13 cellular contexts compared by ENCODE assay signal in genomic region chr17:66420961-66421371, GRCh38.
A peak's percentile ranks its signal among the peaks of the same experiment; 100 is the strongest.
DNase-seq lines count a peak whose midpoint lies in the region; ATAC-seq and TF ChIP-seq lines count a peak whose summit lies in the region.
"Had no signal": no experiment of that assay in that cellular context is flagged by ENCODE, and none has a peak within 500 bp of the region (broad histone marks: within the 10 kb centered on the region; RNA-seq: fewer than 3 reads in every experiment).

No MANE protein-coding gene starts in this region.

- H2AFZ ChIP-seq in PC-3 (ENCODE audit: low read length) (no peak overlapping the region), H9 (ENCODE audit: low read length) (no peak overlapping the region)

- H3K79me2 ChIP-seq in PC-3 (ENCODE audit: low read length): peaks cover 21% of the 10 kb centered on the region
- no peaks in the 10 kb centered on the region; the same call in 1 of the 2 replicates for H3K79me2 ChIP-seq in H9 (ENCODE audit: insufficient read depth, low read length)

- BruUV-seq in PC-3 (replicated peaks; lab: Mats Ljungman, UMichigan): no TSS peak

- H2BK5ac ChIP-seq in H9 (ENCODE audit: insufficient read length, low read length): no peak overlapping the region

- no peaks in the 10 kb centered on the region for H3K27me3 Mint-ChIP-seq in activated T-cell treated with anti-CD3 and anti-CD28 coated beads, Interleukin-2, amount 50 U/mL, for 4 hours (ENCODE audit: low read depth)
- H3K27me3 Mint-ChIP-seq in H9 (ENCODE audit: low read depth): no peaks in the 10 kb centered on the region

- no peak for DNase-seq in activated T-cell treated with anti-CD3 and anti-CD28 coated beads, Interleukin-2, amount 50 U/mL, for 4 hours
- no peak for DNase-seq in activated T-cell treated with anti-CD3 and anti-CD28 coated beads, Interleukin-2, amount 50 U/mL, for 1 hour
- DNase-seq in PC-3 (peak; percentile 25), fibroblast of mammary gland (ENCODE audit: low read depth) (peak; percentile 91), H9 (no peak)
- no peak for DNase-seq in stimulated activated effector memory CD8-positive, alpha-beta T cell treated with anti-CD3 and anti-CD28 coated beads, Interleukin-12 subunit alpha, Interleukin-12 subunit beta, amount 100 ng/mL, for 72 hours (ENCODE audit: low spot score in 2 of 2)
- no peak for DNase-seq in activated CD4-positive, CD25-positive, alpha-beta regulatory T cell treated with anti-CD3 and anti-CD28 coated beads, Interleukin-2, amount 50 U/mL, for 72 hours
- DNase-seq: caudate nucleus, hippocampal formation, NCI-H526 treated with DMSO at 0.1 percent for 48 hours had no signal

- H3K9me3 ChIP-seq in PC-3 (ENCODE audit: low read length) (no peaks in the 10 kb centered on the region), H9 (ENCODE audit: control insufficient read depth, low read depth, low read length) (no peaks in the 10 kb centered on the region)

- CTCF ChIA-PET in PC-3 (lab: Charles Lee): no interaction called here

- H2BK120ac ChIP-seq in H9 (ENCODE audit: low read depth, low read length, poor library complexity, severe bottlenecking): no peak overlapping the region

- H3K14ac ChIP-seq in H9 (ENCODE audit: insufficient read depth, low read length): no peak overlapping the region

- no peaks in the 10 kb centered on the region for H3K27me3 ChIP-seq in PC-3 (ENCODE audit: low read length)
- no peaks in the 10 kb centered on the region for H3K27me3 ChIP-seq in H9 (ENCODE audit: insufficient read depth, low read length)
- H3K27me3 ChIP-seq: BLaER1 had no signal

- H3K56ac ChIP-seq in H9 (ENCODE audit: insufficient read length, low read depth, low read length): no peak overlapping the region

- no peaks in the 10 kb centered on the region for H3K23me2 ChIP-seq in H9 (ENCODE audit: insufficient read length, low read depth, low read length, poor library complexity, severe bottlenecking)

- no peaks in the 10 kb centered on the region for H3K36me3 Mint-ChIP-seq in activated T-cell treated with anti-CD3 and anti-CD28 coated beads, Interleukin-2, amount 50 U/mL, for 4 hours (ENCODE audit: insufficient read depth)
- peaks cover 6% of the 10 kb centered on the region for H3K36me3 Mint-ChIP-seq in stimulated activated effector memory CD8-positive, alpha-beta T cell treated with anti-CD3 and anti-CD28 coated beads, Interleukin-12 subunit alpha, Interleukin-12 subunit beta, amount 100 ng/mL, for 72 hours
- H3K36me3 Mint-ChIP-seq in H9 (ENCODE audit: insufficient read depth in 1 of 3, low read depth in 3 of 3): no peaks in the 10 kb centered on the region

- no peaks in the 10 kb centered on the region for H3K9me3 Mint-ChIP-seq in activated T-cell treated with anti-CD3 and anti-CD28 coated beads, Interleukin-2, amount 50 U/mL, for 4 hours
- H3K9me3 Mint-ChIP-seq in stimulated activated effector memory CD8-positive, alpha-beta T cell treated with anti-CD3 and anti-CD28 coated beads, Interleukin-12 subunit alpha, Interleukin-12 subunit beta, amount 100 ng/mL, for 72 hours: no peaks in the 10 kb centered on the region
- no peaks in the 10 kb centered on the region for H3K9me3 Mint-ChIP-seq in H9

- no peak overlapping the region for H4K91ac ChIP-seq in H9 (ENCODE audit: insufficient read length, low read depth, low read length)

- ATAC-seq in activated T-cell treated with anti-CD3 and anti-CD28 coated beads, Interleukin-2, amount 50 U/mL, for 4 hours: peak; percentile 41 to 51
- ATAC-seq in PC-3 (no peak), GM21576 (IDR thresholded peaks at IDR 0.05; ENCODE audit: unreplicated experiment) (no peak)
- peak; percentile 67 for ATAC-seq in stimulated activated effector memory CD8-positive, alpha-beta T cell treated with anti-CD3 and anti-CD28 coated beads, Interleukin-12 subunit alpha, Interleukin-12 subunit beta, amount 100 ng/mL, for 72 hours

- no peak overlapping the region for H3T11ph ChIP-seq in H9 (ENCODE audit: low read length)

- H3K4me1 ChIP-seq in PC-3 (ENCODE audit: insufficient read depth, low read length): peaks cover 13% of the 10 kb centered on the region
- H3K4me1 ChIP-seq in H9 (ENCODE audit: insufficient read depth, low read length): peaks cover 3% of the 10 kb centered on the region; the same call in 1 of the 2 replicates

- H3K9ac ChIP-seq in PC-3 (ENCODE audit: low read length) (no peak overlapping the region), H9 (ENCODE audit: extremely low read depth, insufficient read length, low read length) (no peak overlapping the region)
- H3K9ac ChIP-seq: BLaER1 had no signal

- H3K27ac Mint-ChIP-seq in stimulated activated effector memory CD8-positive, alpha-beta T cell treated with anti-CD3 and anti-CD28 coated beads, Interleukin-12 subunit alpha, Interleukin-12 subunit beta, amount 100 ng/mL, for 72 hours: peak overlapping the region; percentile 23
- H3K27ac Mint-ChIP-seq in H9: peak overlapping the region in 1 of 3 experiments; percentile 76; a peak in 3 of 7 replicates

- H3F3A ChIP-seq in PC-3 (ENCODE audit: low read length, unreplicated experiment): no peaks in the 10 kb centered on the region

- no CpG with 5 or more reads among the region's 3 CpGs for WGBS in H9 (ENCODE audit: extremely low coverage, insufficient read length, low lambda C conversion rate)

- H3K36me3 ChIP-seq in PC-3 (ENCODE audit: low read depth, low read length): no peaks in the 10 kb centered on the region
- H3K36me3 ChIP-seq: BLaER1 had no signal

- H2BK15ac ChIP-seq in H9 (ENCODE audit: low read depth, low read length): no peak overlapping the region

- no peak overlapping the region for H2BK20ac ChIP-seq in H9 (ENCODE audit: low read depth, low read length, poor library complexity, severe bottlenecking)

- H3K4me3 Mint-ChIP-seq in activated T-cell treated with anti-CD3 and anti-CD28 coated beads, Interleukin-2, amount 50 U/mL, for 4 hours: no peak overlapping the region
- no peak overlapping the region for H3K4me3 Mint-ChIP-seq in stimulated activated effector memory CD8-positive, alpha-beta T cell treated with anti-CD3 and anti-CD28 coated beads, Interleukin-12 subunit alpha, Interleukin-12 subunit beta, amount 100 ng/mL, for 72 hours
- no peak overlapping the region for H3K4me3 Mint-ChIP-seq in H9

- H3K4me1 Mint-ChIP-seq in activated T-cell treated with anti-CD3 and anti-CD28 coated beads, Interleukin-2, amount 50 U/mL, for 4 hours (ENCODE audit: low read depth): peaks cover 67% of the 10 kb centered on the region
- peaks cover 34% of the 10 kb centered on the region for H3K4me1 Mint-ChIP-seq in stimulated activated effector memory CD8-positive, alpha-beta T cell treated with anti-CD3 and anti-CD28 coated beads, Interleukin-12 subunit alpha, Interleukin-12 subunit beta, amount 100 ng/mL, for 72 hours
- peaks cover 31 to 43% of the 10 kb centered on the region in 2 experiments for H3K4me1 Mint-ChIP-seq in H9

- H3K23ac ChIP-seq in H9 (ENCODE audit: insufficient read length, low read depth, low read length): no peak overlapping the region

- no peak overlapping the region for H4K8ac ChIP-seq in H9 (replicated peaks; ENCODE audit: insufficient read length, low read depth, low read length)

- intact Hi-C loops in PC-3 (cut with micrococcal nuclease): no loop called here

- no peaks in the 10 kb centered on the region for H3K79me1 ChIP-seq in H9 (ENCODE audit: insufficient read depth, low read depth, low read length, poor library complexity, severe bottlenecking)

- H3K4ac ChIP-seq in H9 (ENCODE audit: low read depth, low read length): no peak overlapping the region

- no peak overlapping the region for H4K5ac ChIP-seq in H9 (ENCODE audit: insufficient read length, low read depth, low read length)

- H3K4me2 ChIP-seq in PC-3 (ENCODE audit: low read length): no peak overlapping the region
- H3K4me2 ChIP-seq in H9 (ENCODE audit: insufficient read depth, insufficient read length, low read length): no peak overlapping the region
- H3K4me2 ChIP-seq: BLaER1 had no signal

- H3K27ac ChIP-seq in PC-3 (ENCODE audit: low read length) (no peak overlapping the region), H9 (ENCODE audit: insufficient read length, low read depth, low read length) (no peak overlapping the region)
- H3K27ac ChIP-seq: BLaER1, VCaP had no signal

- H3K4me3 ChIP-seq in PC-3 (ENCODE audit: low read length) (no peak overlapping the region), fibroblast of mammary gland (ENCODE audit: control insufficient read depth, low read depth, low read length) (no peak overlapping the region)
- H3K4me3 ChIP-seq: BLaER1 had no signal

- POLR2A ChIA-PET in PC-3 (lab: Charles Lee; ENCODE audit: unreplicated experiment): no interaction called here

- no peak overlapping the region for H3K18ac ChIP-seq in H9 (ENCODE audit: insufficient read length, low read depth, low read length)

- H2BK12ac ChIP-seq in H9 (ENCODE audit: insufficient read length, low read depth, low read length): no peak overlapping the region

- H3K9me2 ChIP-seq in PC-3 (replicated peaks; ENCODE audit: low read length): no peaks in the 10 kb centered on the region

- no peak for TF ChIP-seq CTCF in PC-3 (conservative IDR thresholded peaks at IDR 0.05; ENCODE audit: low read depth, low read length)
- no peak for TF ChIP-seq CTCF in fibroblast of mammary gland (conservative IDR thresholded peaks at IDR 0.05; ENCODE audit: control insufficient read depth, insufficient read depth, low read depth, low read length)
- TF ChIP-seq CTCF in H9 (conservative IDR thresholded peaks at IDR 0.05): no peak

- H4K20me1 ChIP-seq in PC-3 (ENCODE audit: low read length) (no peaks in the 10 kb centered on the region), H9 (ENCODE audit: control insufficient read depth, insufficient read depth, insufficient read length) (no peaks in the 10 kb centered on the region)
- H4K20me1 ChIP-seq: BLaER1 had no signal

- no peak overlapping the region for H2AK5ac ChIP-seq in H9 (ENCODE audit: insufficient read length, low read length)

Comparison
In these comparisons a context has a peak if more than half of its experiments do, and no peak if none do; other contexts are left out.
1. ATAC-seq: peak in activated T-cell treated with anti-CD3 and anti-CD28 coated beads, Interleukin-2, amount 50 U/mL, for 4 hours (2 of 2) and stimulated activated effector memory CD8-positive, alpha-beta T cell treated with anti-CD3 and anti-CD28 coated beads, Interleukin-12 subunit alpha, Interleukin-12 subunit beta, amount 100 ng/mL, for 72 hours (single experiment); none in PC-3 (single experiment) and GM21576 (single experiment).
2. DNase-seq: peak in PC-3 (single experiment) and fibroblast of mammary gland (single experiment); none in activated T-cell treated with anti-CD3 and anti-CD28 coated beads, Interleukin-2, amount 50 U/mL, for 4 hours (single experiment), activated T-cell treated with anti-CD3 and anti-CD28 coated beads, Interleukin-2, amount 50 U/mL, for 1 hour (single experiment), stimulated activated effector memory CD8-positive, alpha-beta T cell treated with anti-CD3 and anti-CD28 coated beads, Interleukin-12 subunit alpha, Interleukin-12 subunit beta, amount 100 ng/mL, for 72 hours (0 of 2), H9 (single experiment) and activated CD4-positive, CD25-positive, alpha-beta regulatory T cell treated with anti-CD3 and anti-CD28 coated beads, Interleukin-2, amount 50 U/mL, for 72 hours (single experiment).